In genomic region chr19:12610540-12611360, GRCh38 we compare ENCODE assay signal across 1 cellular context.
TF ChIP-seq lines count a peak whose summit lies in the region.

Gene ZNF490 (minus strand): TSS chr19:12610813. CDS start chr19:12610680, 133 bp downstream.
Gene ZNF791 (plus strand): TSS chr19:12610920. CDS start chr19:12611080, 160 bp downstream.

TF ChIP-seq in liver, 16 proteins besides CTCF, POLR2A, EP300 and RAD21 (continued from another document):
- TF ChIP-seq ZBTB33 (IDR thresholded peaks at IDR 0.05) (peak; percentile 49), HNF4G (IDR thresholded peaks at IDR 0.05) (no peak), MAX (IDR thresholded peaks at IDR 0.05) (peak; percentile 69), RXRA (IDR thresholded peaks at IDR 0.05) (peak in 1 of 2 donors; percentile 49), FOXA1 (IDR thresholded peaks at IDR 0.05) (peak; percentile 8), HNF4A (conservative IDR thresholded peaks at IDR 0.05) (peak; percentile 22 to 38), YY1 (IDR thresholded peaks at IDR 0.05) (peak; percentile 60), EGR1 (IDR thresholded peaks at IDR 0.05; ENCODE audit: low read depth in 2 of 2) (peak in 1 of 2 donors; percentile 75), FOXA2 (IDR thresholded peaks at IDR 0.05) (no peak)
